Comparison of ENCODE assay signal across 1 cellular context in the genomic region with DNA sequence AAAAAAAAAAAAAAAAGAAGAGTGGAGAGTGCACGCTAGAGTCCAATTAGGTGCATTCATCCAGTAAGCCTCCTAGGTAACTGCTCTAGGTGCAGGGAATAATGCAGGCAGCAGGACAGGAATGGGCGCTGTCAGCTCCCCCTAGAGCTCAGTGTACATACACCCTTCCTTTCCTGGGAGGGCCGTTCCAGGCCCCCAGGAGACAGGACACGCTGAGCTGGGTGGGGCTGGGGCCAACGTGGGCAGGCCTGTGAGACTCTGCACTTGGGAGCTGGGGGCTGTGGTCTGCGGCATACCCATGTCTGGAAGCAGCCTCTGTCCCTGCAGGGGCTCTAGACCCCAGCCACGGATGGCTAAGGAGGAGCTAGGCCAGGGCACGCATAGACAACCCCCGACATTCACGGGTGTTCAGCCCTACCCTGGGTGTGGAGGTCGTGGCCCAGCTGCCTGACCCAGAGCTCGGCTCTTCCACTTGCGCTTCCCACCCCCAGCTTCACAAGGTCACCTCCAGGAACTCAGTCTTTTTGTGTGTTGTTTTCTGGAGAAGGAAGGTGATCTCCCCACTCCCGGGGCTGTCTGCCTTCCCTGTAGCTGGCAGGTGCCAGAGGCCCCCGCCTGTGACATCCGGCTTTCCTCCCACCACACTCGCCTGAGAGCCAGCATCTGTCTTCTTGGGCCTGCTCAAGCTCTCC.
TF ChIP-seq lines count a peak whose summit lies in the region.

No MANE protein-coding gene starts in this region.

TF ChIP-seq in HEK293, 187 proteins besides CTCF, POLR2A, EP300 and RAD21 (continued from another document):
- TF ChIP-seq, protein P1, sequence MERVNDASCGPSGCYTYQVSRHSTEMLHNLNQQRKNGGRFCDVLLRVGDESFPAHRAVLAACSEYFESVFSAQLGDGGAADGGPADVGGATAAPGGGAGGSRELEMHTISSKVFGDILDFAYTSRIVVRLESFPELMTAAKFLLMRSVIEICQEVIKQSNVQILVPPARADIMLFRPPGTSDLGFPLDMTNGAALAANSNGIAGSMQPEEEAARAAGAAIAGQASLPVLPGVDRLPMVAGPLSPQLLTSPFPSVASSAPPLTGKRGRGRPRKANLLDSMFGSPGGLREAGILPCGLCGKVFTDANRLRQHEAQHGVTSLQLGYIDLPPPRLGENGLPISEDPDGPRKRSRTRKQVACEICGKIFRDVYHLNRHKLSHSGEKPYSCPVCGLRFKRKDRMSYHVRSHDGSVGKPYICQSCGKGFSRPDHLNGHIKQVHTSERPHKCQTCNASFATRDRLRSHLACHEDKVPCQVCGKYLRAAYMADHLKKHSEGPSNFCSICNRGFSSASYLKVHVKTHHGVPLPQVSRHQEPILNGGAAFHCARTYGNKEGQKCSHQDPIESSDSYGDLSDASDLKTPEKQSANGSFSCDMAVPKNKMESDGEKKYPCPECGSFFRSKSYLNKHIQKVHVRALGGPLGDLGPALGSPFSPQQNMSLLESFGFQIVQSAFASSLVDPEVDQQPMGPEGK (tag by site-specific recombination; IDR thresholded peaks at IDR 0.05), result peak; percentile 38
- peak; percentile 88 for TF ChIP-seq ZNF335 (tag by site-specific recombination; conservative IDR thresholded peaks at IDR 0.05)
